Comparison of ENCODE assay signal across 23 cellular contexts in the genomic region with DNA sequence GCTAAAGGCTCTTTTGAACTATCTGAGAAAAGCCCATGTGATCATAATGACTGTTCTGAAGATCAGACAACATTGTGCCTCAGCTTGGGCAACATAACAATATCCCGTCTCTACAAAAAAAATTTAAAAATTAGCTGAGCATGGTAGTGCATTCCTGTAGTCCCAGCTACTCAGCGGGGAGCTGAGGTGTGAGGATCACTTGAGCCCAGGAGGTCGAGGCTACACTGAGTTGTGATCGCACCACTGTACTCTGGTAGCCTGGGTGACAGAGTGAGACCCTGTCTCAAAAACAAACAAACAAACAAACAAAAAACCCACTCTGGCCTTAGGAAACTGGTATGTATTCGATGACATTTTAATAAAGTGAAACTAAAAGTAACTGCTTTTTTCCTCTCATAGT.
"Had no signal": no experiment of that assay in that cellular context is flagged by ENCODE, and none has a peak within 500 bp of the region (broad histone marks: within the 10 kb centered on the region; RNA-seq: fewer than 3 reads in every experiment).

No MANE protein-coding gene starts in this region.

- DNase-seq: cortex of kidney; dorsolateral prefrontal cortex; effector CD8-positive, alpha-beta T cell; foreskin keratinocyte; kidney; left cardiac atrium; left ventricle myocardium inferior; mesendoderm; naive thymus-derived CD4-positive, alpha-beta T cell; nephron progenitor cell; psoas muscle; retina; spleen; stimulated activated CD4-positive, alpha-beta T cell treated with anti-CD3 and anti-CD28 coated beads, Interleukin-15, amount 100 ng/mL, for 24 hours; stimulated activated CD4-positive, alpha-beta T cell treated with anti-CD3 and anti-CD28 coated beads, Interleukin-1b, Interleukin-23, amount 100 ng/mL, for 48 hours; stimulated activated CD4-positive, alpha-beta T cell treated with anti-CD3 and anti-CD28 coated beads, Interleukin-4, amount 100 ng/mL, for 24 hours; tibial artery; upper lobe of left lung; uterus had no signal

- H3K27me3 ChIP-seq: foreskin keratinocyte, hepatocyte, spleen, tibial artery, upper lobe of left lung, uterus had no signal

- H3K4me1 ChIP-seq: foreskin keratinocyte, left ventricle myocardium inferior, psoas muscle, spleen, upper lobe of left lung, uterus had no signal

- H3K36me3 ChIP-seq: left ventricle myocardium inferior, spleen, tibial artery, upper lobe of left lung, uterus had no signal

- H3K79me2 ChIP-seq: hepatocyte had no signal

- H3K27ac ChIP-seq: dorsolateral prefrontal cortex, foreskin keratinocyte, hepatocyte, left ventricle myocardium inferior, psoas muscle, spleen, tibial artery, upper lobe of left lung, uterus had no signal

- H3K4me3 ChIP-seq: dorsolateral prefrontal cortex, hepatocyte, left ventricle myocardium inferior, lung, psoas muscle, spleen, tibial artery, upper lobe of left lung, uterus had no signal

- H3K9me3 ChIP-seq: left ventricle myocardium inferior, psoas muscle, tibial artery, upper lobe of left lung, uterus had no signal

- ATAC-seq: foreskin keratinocyte; left cardiac atrium; naive thymus-derived CD4-positive, alpha-beta T cell; psoas muscle; sciatic nerve; stimulated activated memory B cell treated with anti-CD40 and anti-IgM and Interleukin-4, amounts not matched to agents 10 μg/mL and 1 μg/mL and 100 μg/mL, for 72 hours had no signal

- H3K4me2 ChIP-seq: hepatocyte had no signal

- H2AFZ ChIP-seq: hepatocyte had no signal
